10 cellular contexts compared by ENCODE assay signal in genomic region chrX:115679460-115679859, GRCh38.
DNase-seq lines count a peak whose midpoint lies in the region; TF ChIP-seq lines count a peak whose summit lies in the region.
"Had no signal": no experiment of that assay in that cellular context is flagged by ENCODE, and none has a peak within 500 bp of the region (broad histone marks: within the 10 kb centered on the region; RNA-seq: fewer than 3 reads in every experiment).

No MANE protein-coding gene starts in this region.

- H3K36me3 Mint-ChIP-seq in mesothelial cell of epicardium = no peaks in the 10 kb centered on the region
- H3K36me3 Mint-ChIP-seq: activated CD8-positive, alpha-beta memory T cell treated with anti-CD3 and anti-CD28 coated beads, Interleukin-2, amount 10 ng/mL, durations not matched to agents 7 days and 5 days had no signal

- no peak overlapping the region for H3K4me3 Mint-ChIP-seq in mesothelial cell of epicardium
- H3K4me3 Mint-ChIP-seq: activated CD8-positive, alpha-beta memory T cell treated with anti-CD3 and anti-CD28 coated beads, Interleukin-2, amount 10 ng/mL, durations not matched to agents 7 days and 5 days had no signal

- no peak overlapping the region for H3K27ac Mint-ChIP-seq in mesothelial cell of epicardium
- H3K27ac Mint-ChIP-seq: activated CD8-positive, alpha-beta memory T cell treated with anti-CD3 and anti-CD28 coated beads, Interleukin-2, amount 10 ng/mL, durations not matched to agents 7 days and 5 days had no signal

- no peaks in the 10 kb centered on the region for H3K27me3 Mint-ChIP-seq in mesothelial cell of epicardium (ENCODE audit: low read depth)
- H3K27me3 Mint-ChIP-seq: activated CD8-positive, alpha-beta memory T cell treated with anti-CD3 and anti-CD28 coated beads, Interleukin-2, amount 10 ng/mL, durations not matched to agents 7 days and 5 days had no signal

- no peaks in the 10 kb centered on the region for H3K9me3 Mint-ChIP-seq in mesothelial cell of epicardium

- peaks cover 2% of the 10 kb centered on the region for H3K4me1 Mint-ChIP-seq in mesothelial cell of epicardium
- H3K4me1 Mint-ChIP-seq: activated CD8-positive, alpha-beta memory T cell treated with anti-CD3 and anti-CD28 coated beads, Interleukin-2, amount 10 ng/mL, durations not matched to agents 7 days and 5 days had no signal

- no peak overlapping the region for H3K4me3 ChIP-seq in astrocyte of the cerebellum (ENCODE audit: low read depth, low read length)
- H3K4me3 ChIP-seq: vagina had no signal

- TF ChIP-seq CTCF in astrocyte of the cerebellum (IDR thresholded peaks at IDR 0.05; ENCODE audit: low read depth, low read length, missing control alignments) (peak; percentile 45), mesothelial cell of epicardium (IDR thresholded peaks at IDR 0.05; ENCODE audit: unreplicated experiment) (peak; percentile 15)

- in situ Hi-C loops in G401 (cut with HindIII; ENCODE audit: low sequenced_read_pairs) = no loop called here
- in situ Hi-C loops in astrocyte of the cerebellum (cut with HindIII; ENCODE audit: low sequenced_read_pairs) = no loop called here

- DNase-seq in G401 (ENCODE audit: low spot score) (peak; percentile 2), NCI-H1105 (lab: John Stamatoyannopoulos, UW) (peak; percentile 15), astrocyte of the cerebellum (ENCODE audit: low read depth) (peak; percentile 13), mesothelial cell of epicardium (ENCODE audit: low spot score in 2 of 2, unreplicated experiment in 2 of 2) (no peak), OCI-M2 (lab: John Stamatoyannopoulos, UW; ENCODE audit: unreplicated experiment) (no peak), mesenteric fat pad (ENCODE audit: low spot score) (no peak), GM19240 (ENCODE audit: insufficient read length, low spot score) (no peak)
- no peak for DNase-seq in stimulated activated CD4-positive, alpha-beta T cell treated with anti-CD3 and anti-CD28 coated beads, Interleukin-2, amount 100 ng/mL, for 24 hours
- DNase-seq: activated CD8-positive, alpha-beta memory T cell treated with anti-CD3 and anti-CD28 coated beads, Interleukin-2, amount 10 ng/mL, durations not matched to agents 7 days and 5 days had no signal

Comparison
In these comparisons a context has a peak if more than half of its experiments do, and no peak if none do; other contexts are left out.
1. DNase-seq: peak in G401 (single experiment), NCI-H1105 (single experiment) and astrocyte of the cerebellum (single experiment); none in mesothelial cell of epicardium (0 of 2), OCI-M2 (single experiment), mesenteric fat pad (single experiment), GM19240 (single experiment) and stimulated activated CD4-positive, alpha-beta T cell treated with anti-CD3 and anti-CD28 coated beads, Interleukin-2, amount 100 ng/mL, for 24 hours (0 of 2).